In the genomic region with DNA sequence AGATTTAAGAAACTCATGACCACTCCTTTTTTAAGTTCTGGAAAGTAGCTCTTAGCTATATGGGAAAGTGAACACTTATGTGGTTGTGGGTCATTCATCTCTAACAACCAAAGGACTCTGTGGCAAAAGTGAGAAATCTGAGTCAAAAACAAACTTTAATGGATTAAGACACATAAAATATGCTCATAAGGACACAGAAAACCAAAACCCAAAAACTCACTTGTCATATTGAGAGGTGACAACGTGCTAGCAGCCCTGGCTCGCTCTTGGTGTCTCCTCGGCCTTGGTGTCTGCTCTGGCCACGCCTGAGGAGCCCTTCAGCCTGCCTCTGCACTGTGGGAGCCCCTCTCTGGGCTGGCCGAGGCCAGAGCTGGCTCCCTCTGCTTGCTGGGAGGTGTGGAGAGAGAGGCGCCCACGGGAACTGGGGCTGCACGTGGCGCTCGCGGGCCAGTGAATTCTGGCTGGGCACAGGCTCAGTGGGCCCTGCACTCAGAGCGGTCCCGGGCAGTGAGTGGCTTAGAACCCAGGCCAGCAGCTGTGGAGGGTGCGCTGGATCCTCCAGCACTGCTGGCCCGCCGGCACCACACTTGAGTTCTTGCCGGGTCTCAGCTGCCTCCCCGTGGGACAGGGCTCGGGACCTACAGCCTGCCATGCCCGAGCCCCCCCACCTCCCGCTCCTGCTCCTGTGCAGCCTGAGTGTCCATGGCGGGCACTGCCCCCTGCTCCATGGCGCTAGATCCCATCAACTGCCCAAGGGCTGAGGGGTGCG, we compare ENCODE assay signal across 14 cellular contexts.
"Had no signal": no experiment of that assay in that cellular context is flagged by ENCODE, and none has a peak within 500 bp of the region (broad histone marks: within the 10 kb centered on the region; RNA-seq: fewer than 3 reads in every experiment).

No MANE protein-coding gene starts in this region.

- H3K36me3 Mint-ChIP-seq: memory B cell, natural killer cell had no signal

- H3K27me3 ChIP-seq: esophagus squamous epithelium, stomach, uterus had no signal

- H3K4me3 ChIP-seq: esophagus squamous epithelium, stomach, thoracic aorta, uterus had no signal

- FAIRE-seq: colon had no signal

- DNase-seq: activated CD4-positive, alpha-beta T cell treated with anti-CD3 and anti-CD28 coated beads, Interleukin-2, amount 50 U/mL, for 1 hour; activated CD4-positive, CD25-positive, alpha-beta regulatory T cell; activated effector memory CD4-positive, alpha-beta T cell treated with anti-CD3 and anti-CD28 coated beads, Interleukin-2, amount 50 U/mL, for 16 hours; esophagus squamous epithelium; foreskin fibroblast; glutamatergic neuron; natural killer cell; stimulated activated CD4-positive, alpha-beta T cell treated with anti-CD3 and anti-CD28 coated beads, Interleukin-12 subunit alpha, Interleukin-12 subunit beta, amount 100 ng/mL, for 4 hours; stomach; T-helper 2 cell; uterus had no signal

- H3K4me1 ChIP-seq: uterus had no signal

- H3K36me3 ChIP-seq: esophagus squamous epithelium, stomach, thoracic aorta, uterus had no signal

- H3K9me3 ChIP-seq: esophagus squamous epithelium, thoracic aorta, uterus had no signal

- H3K4me3 Mint-ChIP-seq: memory B cell, natural killer cell had no signal

- H3K27ac ChIP-seq: esophagus squamous epithelium, stomach, thoracic aorta, uterus had no signal

- H3K27ac Mint-ChIP-seq: memory B cell, natural killer cell had no signal

- H3K9me3 Mint-ChIP-seq: natural killer cell had no signal
